ENCODE assay signal across 25 cellular contexts in genomic region chr9:109043578-109043977, GRCh38. TPM values are rescaled to one million over a fixed set of nuclear protein-coding genes. Genes with fewer than 3 reads are reported as not detected.
DNase-seq lines count a peak whose midpoint lies in the region; ATAC-seq and TF ChIP-seq lines count a peak whose summit lies in the region.
"Had no signal": no experiment of that assay in that cellular context is flagged by ENCODE, and none has a peak within 500 bp of the region (broad histone marks: within the 10 kb centered on the region; RNA-seq: fewer than 3 reads in every experiment).

No MANE protein-coding gene starts in this region.

- TF ChIP-seq EP300 in esophagus muscularis mucosa (IDR thresholded peaks at IDR 0.05) = no peak

- H3K27ac ChIP-seq in esophagus muscularis mucosa (replicated peaks in 1 of 4) = no peak overlapping the region
- H3K27ac ChIP-seq in psoas muscle = no peak overlapping the region
- no peak overlapping the region for H3K27ac ChIP-seq in MM.1S (ENCODE audit: low read length)
- H3K27ac ChIP-seq: BLaER1 had no signal

- H3K27me3 Mint-ChIP-seq in endothelial cell (ENCODE audit: unreplicated experiment) = peaks cover 1% of the 10 kb centered on the region
- H3K27me3 Mint-ChIP-seq in type B pancreatic cell = no peaks in the 10 kb centered on the region
- H3K27me3 Mint-ChIP-seq: CD4-positive, alpha-beta memory T cell; CD4-positive, CD25-positive, alpha-beta regulatory T cell; CD8-positive, alpha-beta memory T cell had no signal

- H3K4me3 Mint-ChIP-seq in endothelial cell (ENCODE audit: unreplicated experiment) (peak overlapping the region; percentile 2), type B pancreatic cell (no peak overlapping the region)
- H3K4me3 Mint-ChIP-seq: CD14-positive monocyte; CD4-positive, alpha-beta memory T cell; CD8-positive, alpha-beta memory T cell had no signal

- H3K27ac Mint-ChIP-seq in endothelial cell (ENCODE audit: unreplicated experiment) = no peak overlapping the region
- H3K27ac Mint-ChIP-seq in type B pancreatic cell = peak overlapping the region; percentile 2
- H3K27ac Mint-ChIP-seq: CD14-positive monocyte; CD4-positive, CD25-positive, alpha-beta regulatory T cell had no signal

- H3K4me1 Mint-ChIP-seq in endothelial cell (ENCODE audit: unreplicated experiment) = no peaks in the 10 kb centered on the region
- H3K4me1 Mint-ChIP-seq in type B pancreatic cell (ENCODE audit: unreplicated experiment) = no peaks in the 10 kb centered on the region
- H3K4me1 Mint-ChIP-seq: CD14-positive monocyte had no signal

- no peak overlapping the region for H3K9ac ChIP-seq in MM.1S (ENCODE audit: low read length)
- H3K9ac ChIP-seq: BLaER1 had no signal

- DNase-seq in endothelial cell (ENCODE audit: low spot score) (no peak), esophagus muscularis mucosa (ENCODE audit: extremely low spot score) (peak; percentile 17), psoas muscle (no peak), type B pancreatic cell (ENCODE audit: extremely low spot score, unreplicated experiment) (no peak), MM.1S (no peak)
- DNase-seq in activated T-cell treated with anti-CD3 and anti-CD28 coated beads, Interleukin-2, amount 50 U/mL, for 1 hour = no peak
- DNase-seq: 8988T; ACHN; BE2C; C1 segment of cervical spinal cord; CD4-positive, alpha-beta memory T cell; CD4-positive, CD25-positive, alpha-beta regulatory T cell; CD8-positive, alpha-beta memory T cell; COR-L47; DMS 273 treated with DMSO at 0.1 percent for 48 hours; DMS153; DMS53; DMS79; DND-41; EL; GDM1 had no signal

- WGBS in esophagus muscularis mucosa = 97% methylated on average over 4 of the region's 4 CpGs
- WGBS in psoas muscle, 3 donors = 79 to 84% (median 84%) methylated on average over 4 of the region's 4 CpGs

- no peak for TF ChIP-seq POLR2A in esophagus muscularis mucosa (IDR thresholded peaks at IDR 0.05; ENCODE audit: low read depth)

- H3K27me3 ChIP-seq in esophagus muscularis mucosa = no peaks in the 10 kb centered on the region
- no peaks in the 10 kb centered on the region for H3K27me3 ChIP-seq in psoas muscle (ENCODE audit: insufficient read depth in 3 of 3, low read length in 2 of 3)
- no peaks in the 10 kb centered on the region for H3K27me3 ChIP-seq in MM.1S (replicated peaks; ENCODE audit: insufficient read depth, low read length)
- H3K27me3 ChIP-seq: BE2C, BLaER1 had no signal

- no peak overlapping the region for H3K4me2 ChIP-seq in MM.1S (ENCODE audit: low read depth, low read length)
- H3K4me2 ChIP-seq: BLaER1 had no signal

- H3K9me2 ChIP-seq in MM.1S (replicated peaks; ENCODE audit: insufficient read depth, low read length) = no peaks in the 10 kb centered on the region

- ATAC-seq in psoas muscle (peak; percentile 69 to 94 (median 84)), GM18519 (IDR thresholded peaks at IDR 0.05; ENCODE audit: low FRiP score, unreplicated experiment) (no peak)
- ATAC-seq: GM12878 had no signal

- intact Hi-C loops in esophagus muscularis mucosa (cut with DNase I) (no loop called here), psoas muscle (cut with DNase I) (no loop called here)

- TF ChIP-seq CTCF in endothelial cell (IDR thresholded peaks at IDR 0.05; ENCODE audit: unreplicated experiment) (no peak), esophagus muscularis mucosa (IDR thresholded peaks at IDR 0.05) (no peak), psoas muscle (IDR thresholded peaks at IDR 0.05) (no peak), type B pancreatic cell (conservative IDR thresholded peaks at IDR 0.05) (no peak), MM.1S (IDR thresholded peaks at IDR 0.05; ENCODE audit: low read length) (no peak)

- peaks cover 20% of the 10 kb centered on the region for H3K36me3 Mint-ChIP-seq in endothelial cell (ENCODE audit: low read depth, unreplicated experiment)
- H3K36me3 Mint-ChIP-seq in type B pancreatic cell = peaks cover 56% of the 10 kb centered on the region

- peaks cover 0 to 5% (median 2%) of the 10 kb centered on the region in 4 donors for H3K4me1 ChIP-seq in esophagus muscularis mucosa
- no peaks in the 10 kb centered on the region for H3K4me1 ChIP-seq in psoas muscle
- H3K4me1 ChIP-seq in MM.1S (ENCODE audit: low read length) = no peaks in the 10 kb centered on the region
- H3K4me1 ChIP-seq: BE2C, BLaER1 had no signal

- no peaks in the 10 kb centered on the region for H3K9me3 Mint-ChIP-seq in endothelial cell (ENCODE audit: unreplicated experiment)
- peaks cover 4% of the 10 kb centered on the region for H3K9me3 Mint-ChIP-seq in type B pancreatic cell

- H3F3A ChIP-seq in MM.1S (ENCODE audit: insufficient read depth, low read length) = no peaks in the 10 kb centered on the region

- H3K4me3 ChIP-seq in esophagus muscularis mucosa = no peak overlapping the region
- no peak overlapping the region for H3K4me3 ChIP-seq in psoas muscle
- no peak overlapping the region for H3K4me3 ChIP-seq in MM.1S (ENCODE audit: low read length)
- H3K4me3 ChIP-seq: BLaER1, GM12878 had no signal

- no peak overlapping the region for H2AFZ ChIP-seq in MM.1S (ENCODE audit: low read length)

- H4K20me1 ChIP-seq in MM.1S (ENCODE audit: insufficient read depth, low read length) = no peaks in the 10 kb centered on the region
- H4K20me1 ChIP-seq: BLaER1 had no signal

- H3K36me3 ChIP-seq in esophagus muscularis mucosa (peaks cover 18 to 75% (median 57%) of the 10 kb centered on the region in 4 donors), psoas muscle (ENCODE audit: insufficient read depth in 1 of 2, low read depth in 1 of 2) (peaks cover 14 to 65% of the 10 kb centered on the region in 2 donors), MM.1S (replicated peaks; ENCODE audit: insufficient read depth, low read length) (no peaks in the 10 kb centered on the region)

- no peaks in the 10 kb centered on the region for H3K79me2 ChIP-seq in MM.1S (ENCODE audit: low read length)

- H3K9me3 ChIP-seq in esophagus muscularis mucosa (no peaks in the 10 kb centered on the region), psoas muscle (peaks cover 6% of the 10 kb centered on the region), MM.1S (replicated peaks; ENCODE audit: insufficient read depth, low read length) (no peaks in the 10 kb centered on the region)
- H3K9me3 ChIP-seq: BE2C, BLaER1 had no signal

RNA-seq across cellular contexts. Expression of gene CTNNAL1, which starts 30.3 kb away (rescaled TPM):
- 31.2 TPM for total RNA-seq in endothelial cell (ENCODE audit: unreplicated experiment)
- total RNA-seq in esophagus muscularis mucosa = 10 to 100 TPM; 59.6 to 88.9 (median 69.6) TPM
- 10 to 100 TPM; 27.2 to 48.2 (median 32.5) TPM for total RNA-seq in psoas muscle
- 10 to 100 TPM; 14.1 to 49.4 (median 44.2) TPM for polyA plus RNA-seq in psoas muscle
- total RNA-seq in type B pancreatic cell (ENCODE audit: low replicate concordance) = 29.7 and 36.0 TPM in 2 replicates
